29 cellular contexts compared by ENCODE assay signal in genomic region chr6:158933075-158933474, GRCh38.
"Had no signal": no experiment of that assay in that cellular context is flagged by ENCODE, and none has a peak within 500 bp of the region (broad histone marks: within the 10 kb centered on the region; RNA-seq: fewer than 3 reads in every experiment).

No MANE protein-coding gene starts in this region.

- DNase-seq: activated CD4-positive, alpha-beta memory T cell treated with anti-CD3 and anti-CD28 coated beads for 36 hours; activated CD4-positive, alpha-beta T cell treated with anti-CD3 and anti-CD28 coated beads for 36 hours; activated CD4-positive, alpha-beta T cell treated with anti-CD3 and anti-CD28 coated beads, Interleukin-2, amount 10 ng/mL, durations not matched to agents 24 days and 14 days; activated CD4-positive, CD25-positive, alpha-beta regulatory T cell; activated CD4-positive, CD25-positive, alpha-beta regulatory T cell treated with anti-CD3 and anti-CD28 coated beads, Interleukin-2, amount 50 U/mL, for 72 hours; activated CD8-positive, alpha-beta memory T cell treated with anti-CD3 and anti-CD28 coated beads, Interleukin-2, amount 10 ng/mL, durations not matched to agents 7 days and 5 days; activated CD8-positive, alpha-beta memory T cell treated with anti-CD3 and anti-CD28 coated beads, Interleukin-2, amount 50 U/mL, for 4 hours; activated CD8-positive, alpha-beta T cell treated with anti-CD3 and anti-CD28 coated beads, Interleukin-2, amount 10 ng/mL, durations not matched to agents 7 days and 5 days; activated effector memory CD4-positive, alpha-beta T cell treated with anti-CD3 and anti-CD28 coated beads, Interleukin-2, amount 50 U/mL, for 16 hours; activated naive CD4-positive, alpha-beta T cell treated with anti-CD3 and anti-CD28 coated beads for 36 hours; activated naive CD8-positive, alpha-beta T cell treated with anti-CD3 and anti-CD28 coated beads for 36 hours; activated naive CD8-positive, alpha-beta T cell treated with anti-CD3 and anti-CD28 coated beads, Interleukin-2, amount 50 U/mL, for 24 hours; activated T-cell treated with anti-CD3 and anti-CD28 coated beads, Interleukin-2, amount 50 U/mL, for 1 hour; activated T-cell treated with anti-CD3 and anti-CD28 coated beads, Interleukin-2, amount 50 U/mL, for 48 hours; adrenal gland; amygdala; aorta; body of pancreas; caudate nucleus; effector memory CD8-positive, alpha-beta T cell; esophagus squamous epithelium; foreskin melanocyte; head of caudate nucleus; T-helper 2 cell had no signal

- H3K9me3 ChIP-seq: adrenal gland, body of pancreas, esophagus squamous epithelium, gastroesophageal sphincter had no signal

- H3K4me1 ChIP-seq: adrenal gland, body of pancreas, gastroesophageal sphincter had no signal

- H3K27me3 ChIP-seq: adrenal gland, body of pancreas, esophagus squamous epithelium, gastroesophageal sphincter had no signal

- H3K4me3 ChIP-seq: adrenal gland, body of pancreas, esophagus squamous epithelium, gastroesophageal sphincter had no signal

- ATAC-seq: activated CD4-positive, alpha-beta T cell treated with anti-CD3 and anti-CD28 coated beads for 36 hours; activated CD8-positive, alpha-beta memory T cell treated with anti-CD3 and anti-CD28 coated beads, Interleukin-2, amount 10 ng/mL, durations not matched to agents 7 days and 5 days; activated CD8-positive, alpha-beta T cell treated with anti-CD3 and anti-CD28 coated beads, Interleukin-2, amount 10 ng/mL, durations not matched to agents 7 days and 5 days; activated naive CD8-positive, alpha-beta T cell treated with anti-CD3 and anti-CD28 coated beads, Interleukin-2, amount 50 U/mL, for 24 hours; body of pancreas; effector memory CD8-positive, alpha-beta T cell; gastroesophageal sphincter had no signal

- H3K27ac ChIP-seq: adrenal gland, body of pancreas, epithelial cell of prostate, esophagus squamous epithelium, gastroesophageal sphincter had no signal

- FAIRE-seq: colon, endometrium, endothelial cell of umbilical vein had no signal

- H3K36me3 ChIP-seq: adrenal gland, esophagus squamous epithelium, gastroesophageal sphincter had no signal
